Comparison of ENCODE assay signal across 1 cellular context in genomic region chr19:2330632-2331284, GRCh38.
TF ChIP-seq lines count a peak whose summit lies in the region.

No MANE protein-coding gene starts in this region.

TF ChIP-seq in HEK293, 187 proteins besides CTCF, POLR2A, EP300 and RAD21 (continued from another document and continues in another):
- TF ChIP-seq ZNF639 (tag by site-specific recombination; IDR thresholded peaks at IDR 0.05) (no peak), YY1 (tag by site-specific recombination; IDR thresholded peaks at IDR 0.05) (no peak), SP2 (tag by site-specific recombination; IDR thresholded peaks at IDR 0.05) (peak; percentile 42), ZNF221 (tag by site-specific recombination; IDR thresholded peaks at IDR 0.05; ENCODE audit: borderline replicate concordance) (no peak), ZNF521 (tag by site-specific recombination; IDR thresholded peaks at IDR 0.05) (no peak), ZNF701 (tag by site-specific recombination; IDR thresholded peaks at IDR 0.05) (no peak), ZNF223 (tag by site-specific recombination; IDR thresholded peaks at IDR 0.05) (no peak), GLIS2 (tag by site-specific recombination; IDR thresholded peaks at IDR 0.05) (no peak; the same call in 1 of the 2 replicates), SCRT1 (tag by site-specific recombination; IDR thresholded peaks at IDR 0.05; ENCODE audit: borderline replicate concordance) (no peak), PBX3 (CRISPR knock-in tag; IDR thresholded peaks at IDR 0.05) (no peak), SP7 (tag by site-specific recombination; IDR thresholded peaks at IDR 0.05) (peak; percentile 33; the same call in 1 of the 2 replicates), ZNF843 (tag by site-specific recombination; IDR thresholded peaks at IDR 0.05) (no peak), ZNF138 (tag by site-specific recombination; IDR thresholded peaks at IDR 0.05; ENCODE audit: borderline replicate concordance) (no peak), ZNF776 (tag by site-specific recombination; IDR thresholded peaks at IDR 0.05; ENCODE audit: borderline replicate concordance) (no peak), ATF2 (tag by site-specific recombination; IDR thresholded peaks at IDR 0.05; ENCODE audit: low read depth) (no peak), REPIN1 (tag by site-specific recombination; IDR thresholded peaks at IDR 0.05; ENCODE audit: low read depth) (no peak), ZNF76 (tag by site-specific recombination; IDR thresholded peaks at IDR 0.05; ENCODE audit: borderline replicate concordance, low read depth) (no peak), ZNF416 (tag by site-specific recombination; IDR thresholded peaks at IDR 0.05) (no peak), ZNF830 (tag by site-specific recombination; IDR thresholded peaks at IDR 0.05; ENCODE audit: low read depth) (no peak), ZXDB (tag by site-specific recombination; IDR thresholded peaks at IDR 0.05) (0 out of 2 replicates have a peak, but pooled peaks have one; percentile 23), ZNF211 (tag by site-specific recombination; IDR thresholded peaks at IDR 0.05; ENCODE audit: low read depth) (no peak), ZNF248 (tag by site-specific recombination; IDR thresholded peaks at IDR 0.05) (no peak), ZNF157 (tag by site-specific recombination; IDR thresholded peaks at IDR 0.05) (no peak), PATZ1 (tag by site-specific recombination; IDR thresholded peaks at IDR 0.05) (peak; percentile 54), KLF1 (tag by site-specific recombination; IDR thresholded peaks at IDR 0.05) (peak; percentile 48), ZNF114 (tag by site-specific recombination; IDR thresholded peaks at IDR 0.05) (no peak), TRIM28 (IDR thresholded peaks at IDR 0.05; ENCODE audit: borderline replicate concordance, low read length) (no peak), ZNF560 (tag by site-specific recombination; IDR thresholded peaks at IDR 0.05; ENCODE audit: borderline replicate concordance) (no peak), ZFP37 (tag by site-specific recombination; IDR thresholded peaks at IDR 0.05) (no peak), GLIS1 (tag by site-specific recombination; IDR thresholded peaks at IDR 0.05) (peak; percentile 51), ZNF391 (tag by site-specific recombination; IDR thresholded peaks at IDR 0.05; ENCODE audit: borderline replicate concordance, low read depth) (no peak), ZNF133 (tag by site-specific recombination; IDR thresholded peaks at IDR 0.05) (no peak), ZNF610 (tag by site-specific recombination; IDR thresholded peaks at IDR 0.05; ENCODE audit: borderline replicate concordance) (no peak), ZSCAN23 (tag by site-specific recombination; IDR thresholded peaks at IDR 0.05) (no peak), KLF7 (tag by site-specific recombination; IDR thresholded peaks at IDR 0.05; ENCODE audit: borderline replicate concordance) (no peak), ZNF10 (tag by site-specific recombination; IDR thresholded peaks at IDR 0.05) (no peak), ZNF426 (tag by site-specific recombination; IDR thresholded peaks at IDR 0.05) (no peak), ZIC2 (tag by site-specific recombination; IDR thresholded peaks at IDR 0.05) (0 out of 2 replicates have a peak, but pooled peaks have one; percentile 45), ZNF266 (tag by site-specific recombination; IDR thresholded peaks at IDR 0.05; ENCODE audit: low read depth) (no peak), ZNF16 (tag by site-specific recombination; IDR thresholded peaks at IDR 0.05; ENCODE audit: low read depth) (no peak), ZNF747 (tag by site-specific recombination; IDR thresholded peaks at IDR 0.05) (no peak), ZSCAN18 (tag by site-specific recombination; IDR thresholded peaks at IDR 0.05) (no peak), ZNF707 (tag by site-specific recombination; IDR thresholded peaks at IDR 0.05) (no peak), SCRT2 (tag by site-specific recombination; IDR thresholded peaks at IDR 0.05) (no peak), ZBTB48 (tag by site-specific recombination; IDR thresholded peaks at IDR 0.05) (peak; percentile 56), KLF10 (tag by site-specific recombination; IDR thresholded peaks at IDR 0.05) (no peak), GFI1B (tag by site-specific recombination; IDR thresholded peaks at IDR 0.05) (no peak)
- TF ChIP-seq, protein P1, sequence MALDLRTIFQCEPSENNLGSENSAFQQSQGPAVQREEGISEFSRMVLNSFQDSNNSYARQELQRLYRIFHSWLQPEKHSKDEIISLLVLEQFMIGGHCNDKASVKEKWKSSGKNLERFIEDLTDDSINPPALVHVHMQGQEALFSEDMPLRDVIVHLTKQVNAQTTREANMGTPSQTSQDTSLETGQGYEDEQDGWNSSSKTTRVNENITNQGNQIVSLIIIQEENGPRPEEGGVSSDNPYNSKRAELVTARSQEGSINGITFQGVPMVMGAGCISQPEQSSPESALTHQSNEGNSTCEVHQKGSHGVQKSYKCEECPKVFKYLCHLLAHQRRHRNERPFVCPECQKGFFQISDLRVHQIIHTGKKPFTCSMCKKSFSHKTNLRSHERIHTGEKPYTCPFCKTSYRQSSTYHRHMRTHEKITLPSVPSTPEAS (tag by site-specific recombination; IDR thresholded peaks at IDR 0.05), result no peak
- TF ChIP-seq, protein P2, sequence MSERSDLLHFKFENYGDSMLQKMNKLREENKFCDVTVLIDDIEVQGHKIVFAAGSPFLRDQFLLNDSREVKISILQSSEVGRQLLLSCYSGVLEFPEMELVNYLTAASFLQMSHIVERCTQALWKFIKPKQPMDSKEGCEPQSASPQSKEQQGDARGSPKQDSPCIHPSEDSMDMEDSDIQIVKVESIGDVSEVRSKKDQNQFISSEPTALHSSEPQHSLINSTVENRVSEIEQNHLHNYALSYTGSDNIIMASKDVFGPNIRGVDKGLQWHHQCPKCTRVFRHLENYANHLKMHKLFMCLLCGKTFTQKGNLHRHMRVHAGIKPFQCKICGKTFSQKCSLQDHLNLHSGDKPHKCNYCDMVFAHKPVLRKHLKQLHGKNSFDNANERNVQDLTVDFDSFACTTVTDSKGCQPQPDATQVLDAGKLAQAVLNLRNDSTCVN (tag by site-specific recombination; optimal IDR thresholded peaks at IDR 0.05), result no peak
- TF ChIP-seq, protein P3, sequence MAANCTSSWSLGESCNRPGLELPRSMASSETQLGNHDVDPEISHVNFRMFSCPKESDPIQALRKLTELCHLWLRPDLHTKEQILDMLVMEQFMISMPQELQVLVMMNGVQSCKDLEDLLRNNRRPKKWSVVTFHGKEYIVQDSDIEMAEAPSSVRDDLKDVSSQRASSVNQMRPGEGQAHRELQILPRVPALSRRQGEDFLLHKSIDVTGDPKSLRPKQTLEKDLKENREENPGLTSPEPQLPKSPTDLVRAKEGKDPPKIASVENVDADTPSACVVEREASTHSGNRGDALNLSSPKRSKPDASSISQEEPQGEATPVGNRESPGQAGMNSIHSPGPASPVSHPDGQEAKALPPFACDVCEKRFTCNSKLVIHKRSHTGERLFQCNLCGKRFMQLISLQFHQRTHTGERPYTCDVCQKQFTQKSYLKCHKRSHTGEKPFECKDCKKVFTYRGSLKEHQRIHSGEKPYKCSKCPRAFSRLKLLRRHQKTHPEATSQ (tag by site-specific recombination; IDR thresholded peaks at IDR 0.05), result no peak
- TF ChIP-seq, protein P4, sequence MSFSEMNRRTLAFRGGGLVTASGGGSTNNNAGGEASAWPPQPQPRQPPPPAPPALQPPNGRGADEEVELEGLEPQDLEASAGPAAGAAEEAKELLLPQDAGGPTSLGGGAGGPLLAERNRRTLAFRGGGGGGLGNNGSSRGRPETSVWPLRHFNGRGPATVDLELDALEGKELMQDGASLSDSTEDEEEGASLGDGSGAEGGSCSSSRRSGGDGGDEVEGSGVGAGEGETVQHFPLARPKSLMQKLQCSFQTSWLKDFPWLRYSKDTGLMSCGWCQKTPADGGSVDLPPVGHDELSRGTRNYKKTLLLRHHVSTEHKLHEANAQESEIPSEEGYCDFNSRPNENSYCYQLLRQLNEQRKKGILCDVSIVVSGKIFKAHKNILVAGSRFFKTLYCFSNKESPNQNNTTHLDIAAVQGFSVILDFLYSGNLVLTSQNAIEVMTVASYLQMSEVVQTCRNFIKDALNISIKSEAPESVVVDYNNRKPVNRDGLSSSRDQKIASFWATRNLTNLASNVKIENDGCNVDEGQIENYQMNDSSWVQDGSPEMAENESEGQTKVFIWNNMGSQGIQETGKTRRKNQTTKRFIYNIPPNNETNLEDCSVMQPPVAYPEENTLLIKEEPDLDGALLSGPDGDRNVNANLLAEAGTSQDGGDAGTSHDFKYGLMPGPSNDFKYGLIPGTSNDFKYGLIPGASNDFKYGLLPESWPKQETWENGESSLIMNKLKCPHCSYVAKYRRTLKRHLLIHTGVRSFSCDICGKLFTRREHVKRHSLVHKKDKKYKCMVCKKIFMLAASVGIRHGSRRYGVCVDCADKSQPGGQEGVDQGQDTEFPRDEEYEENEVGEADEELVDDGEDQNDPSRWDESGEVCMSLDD (tag by site-specific recombination; IDR thresholded peaks at IDR 0.05), result no peak
- TF ChIP-seq, protein P5, sequence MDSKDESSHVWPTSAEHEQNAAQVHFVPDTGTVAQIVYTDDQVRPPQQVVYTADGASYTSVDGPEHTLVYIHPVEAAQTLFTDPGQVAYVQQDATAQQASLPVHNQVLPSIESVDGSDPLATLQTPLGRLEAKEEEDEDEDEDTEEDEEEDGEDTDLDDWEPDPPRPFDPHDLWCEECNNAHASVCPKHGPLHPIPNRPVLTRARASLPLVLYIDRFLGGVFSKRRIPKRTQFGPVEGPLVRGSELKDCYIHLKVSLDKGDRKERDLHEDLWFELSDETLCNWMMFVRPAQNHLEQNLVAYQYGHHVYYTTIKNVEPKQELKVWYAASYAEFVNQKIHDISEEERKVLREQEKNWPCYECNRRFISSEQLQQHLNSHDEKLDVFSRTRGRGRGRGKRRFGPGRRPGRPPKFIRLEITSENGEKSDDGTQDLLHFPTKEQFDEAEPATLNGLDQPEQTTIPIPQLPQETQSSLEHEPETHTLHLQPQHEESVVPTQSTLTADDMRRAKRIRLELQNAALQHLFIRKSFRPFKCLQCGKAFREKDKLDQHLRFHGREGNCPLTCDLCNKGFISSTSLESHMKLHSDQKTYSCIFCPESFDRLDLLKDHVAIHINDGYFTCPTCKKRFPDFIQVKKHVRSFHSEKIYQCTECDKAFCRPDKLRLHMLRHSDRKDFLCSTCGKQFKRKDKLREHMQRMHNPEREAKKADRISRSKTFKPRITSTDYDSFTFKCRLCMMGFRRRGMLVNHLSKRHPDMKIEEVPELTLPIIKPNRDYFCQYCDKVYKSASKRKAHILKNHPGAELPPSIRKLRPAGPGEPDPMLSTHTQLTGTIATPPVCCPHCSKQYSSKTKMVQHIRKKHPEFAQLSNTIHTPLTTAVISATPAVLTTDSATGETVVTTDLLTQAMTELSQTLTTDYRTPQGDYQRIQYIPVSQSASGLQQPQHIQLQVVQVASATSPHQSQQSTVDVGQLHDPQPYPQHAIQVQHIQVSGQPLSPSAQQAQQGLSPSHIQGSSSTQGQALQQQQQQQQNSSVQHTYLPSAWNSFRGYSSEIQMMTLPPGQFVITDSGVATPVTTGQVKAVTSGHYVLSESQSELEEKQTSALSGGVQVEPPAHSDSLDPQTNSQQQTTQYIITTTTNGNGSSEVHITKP (tag by site-specific recombination; IDR thresholded peaks at IDR 0.05), result no peak
